Comparison of ENCODE assay signal across 8 cellular contexts in the genomic region with DNA sequence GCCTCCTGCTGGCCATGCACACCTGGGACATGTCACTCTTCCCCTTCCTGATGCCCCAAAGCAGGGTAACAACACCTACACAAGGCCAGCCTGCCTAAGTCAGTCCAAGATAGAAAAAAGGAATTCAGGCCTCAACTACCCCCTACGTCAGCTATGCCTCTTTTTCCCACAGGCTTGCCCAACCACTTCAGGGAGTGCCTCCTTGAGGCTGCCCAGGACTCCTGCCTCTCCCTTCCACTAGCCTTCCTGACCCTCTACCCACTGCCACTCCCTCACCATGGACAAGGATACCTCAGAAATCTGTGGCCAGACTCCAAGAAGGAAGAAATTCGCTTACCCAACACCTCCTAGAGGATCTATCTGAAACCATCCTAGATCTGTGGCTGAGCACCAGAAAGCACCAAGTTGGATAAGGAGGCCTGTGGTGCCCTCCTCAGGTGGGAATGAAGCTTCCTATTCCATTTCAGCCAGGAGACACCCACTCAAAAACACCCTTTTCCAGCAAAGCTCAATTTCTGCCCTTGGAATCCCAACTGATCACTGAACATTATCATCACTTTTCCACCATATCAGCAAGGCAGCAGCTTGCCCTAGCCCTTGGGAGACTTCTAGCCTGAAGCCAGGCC. TPM values are rescaled to one million over a fixed set of nuclear protein-coding genes. Genes with fewer than 3 reads are reported as not detected.
A peak's percentile ranks its signal among the peaks of the same experiment; 100 is the strongest.
DNase-seq lines count a peak whose midpoint lies in the region; ATAC-seq, FAIRE-seq and TF ChIP-seq lines count a peak whose summit lies in the region.

No MANE protein-coding gene starts in this region.

- peaks cover 46% of the 10 kb centered on the region for H3K4me1 Mint-ChIP-seq in activated CD8-positive, alpha-beta memory T cell treated with anti-CD3 and anti-CD28 coated beads, Interleukin-2, amount 10 ng/mL, durations not matched to agents 7 days and 5 days
- peaks cover 10% of the 10 kb centered on the region for H3K4me1 Mint-ChIP-seq in activated T-helper 17 cell treated with anti-CD3 and anti-CD28 coated beads, Interleukin-2, amount 50 U/mL, for 72 hours

- H3K36me3 Mint-ChIP-seq in activated CD8-positive, alpha-beta memory T cell treated with anti-CD3 and anti-CD28 coated beads, Interleukin-2, amount 10 ng/mL, durations not matched to agents 7 days and 5 days = peaks cover 10% of the 10 kb centered on the region
- H3K36me3 Mint-ChIP-seq in activated T-helper 17 cell treated with anti-CD3 and anti-CD28 coated beads, Interleukin-2, amount 50 U/mL, for 72 hours (ENCODE audit: low read depth) = peaks cover 68% of the 10 kb centered on the region

- H3K4me1 ChIP-seq in keratinocyte (ENCODE audit: control insufficient read depth, extremely low read depth, insufficient read depth, low read length) = peaks cover 18% of the 10 kb centered on the region
- H3K4me1 ChIP-seq in thoracic aorta (ENCODE audit: control insufficient read depth in 1 of 2, low read depth in 2 of 2) = peaks cover 6 to 25% of the 10 kb centered on the region in 2 donors

- DNase-seq in activated CD8-positive, alpha-beta memory T cell treated with anti-CD3 and anti-CD28 coated beads, Interleukin-2, amount 10 ng/mL, durations not matched to agents 7 days and 5 days = no peak
- no peak for DNase-seq in activated CD8-positive, alpha-beta memory T cell treated with anti-CD3 and anti-CD28 coated beads for 24 hours
- DNase-seq in keratinocyte (ENCODE audit: low read depth, low spot score) (no peak), thoracic aorta (ENCODE audit: low spot score) (no peak), GM10266 (ENCODE audit: extremely low spot score) (no peak), NCI-H1436 treated with DMSO at 0.1 percent for 48 hours (lab: John Stamatoyannopoulos, UW) (no peak), NOMO-1 treated with dmso at 0.1 percent for 144 hours (lab: John Stamatoyannopoulos, UW; ENCODE audit: unreplicated experiment) (no peak)

- no peaks in the 10 kb centered on the region for H3K27me3 Mint-ChIP-seq in activated CD8-positive, alpha-beta memory T cell treated with anti-CD3 and anti-CD28 coated beads, Interleukin-2, amount 10 ng/mL, durations not matched to agents 7 days and 5 days
- no peaks in the 10 kb centered on the region for H3K27me3 Mint-ChIP-seq in activated T-helper 17 cell treated with anti-CD3 and anti-CD28 coated beads, Interleukin-2, amount 50 U/mL, for 72 hours

- no peak for ATAC-seq in activated CD8-positive, alpha-beta memory T cell treated with anti-CD3 and anti-CD28 coated beads, Interleukin-2, amount 10 ng/mL, durations not matched to agents 7 days and 5 days
- no peak for ATAC-seq in activated T-helper 17 cell treated with anti-CD3 and anti-CD28 coated beads, Interleukin-2, amount 50 U/mL, for 72 hours (replicated peaks)
- ATAC-seq in thoracic aorta (ENCODE audit: insufficient number of reproducible peaks, low FRiP score, low read depth) = no peak

- FAIRE-seq in keratinocyte (lab: Jason Lieb, UNC) = no peak

- H3K27me3 ChIP-seq in keratinocyte (ENCODE audit: control insufficient read depth, extremely low read depth, insufficient read depth, low read length) = no peaks in the 10 kb centered on the region
- H3K27me3 ChIP-seq in thoracic aorta (replicated peaks; ENCODE audit: insufficient read depth) = no peaks in the 10 kb centered on the region

- peak overlapping the region; percentile 29 for H3K27ac Mint-ChIP-seq in activated CD8-positive, alpha-beta memory T cell treated with anti-CD3 and anti-CD28 coated beads, Interleukin-2, amount 10 ng/mL, durations not matched to agents 7 days and 5 days
- peak overlapping the region; percentile 99 for H3K27ac Mint-ChIP-seq in activated T-helper 17 cell treated with anti-CD3 and anti-CD28 coated beads, Interleukin-2, amount 50 U/mL, for 72 hours

- H3K9me1 ChIP-seq in keratinocyte (ENCODE audit: control insufficient read depth, extremely low read depth, insufficient read depth, low read length) = peaks cover 10% of the 10 kb centered on the region

- peaks cover 17 to 39% of the 10 kb centered on the region in 2 experiments for H3K36me3 ChIP-seq in keratinocyte (ENCODE audit: control insufficient read depth in 2 of 2, extremely low read depth in 1 of 2, insufficient read depth in 2 of 2, low read length in 2 of 2)
- peaks cover 8% of the 10 kb centered on the region for H3K36me3 ChIP-seq in thoracic aorta

- H3K9me3 ChIP-seq in keratinocyte (ENCODE audit: control insufficient read depth, low read depth, low read length) (no peaks in the 10 kb centered on the region), thoracic aorta (no peaks in the 10 kb centered on the region)

- peak overlapping the region; percentile 96 for H3K9ac ChIP-seq in keratinocyte (ENCODE audit: control insufficient read depth, extremely low read depth, insufficient read depth, low read length)

- peak overlapping the region; percentile 85 for H3K4me3 Mint-ChIP-seq in activated CD8-positive, alpha-beta memory T cell treated with anti-CD3 and anti-CD28 coated beads, Interleukin-2, amount 10 ng/mL, durations not matched to agents 7 days and 5 days
- peak overlapping the region; percentile 88 for H3K4me3 Mint-ChIP-seq in activated T-helper 17 cell treated with anti-CD3 and anti-CD28 coated beads, Interleukin-2, amount 50 U/mL, for 72 hours

- no peaks in the 10 kb centered on the region for H3K9me3 Mint-ChIP-seq in activated CD8-positive, alpha-beta memory T cell treated with anti-CD3 and anti-CD28 coated beads, Interleukin-2, amount 10 ng/mL, durations not matched to agents 7 days and 5 days (ENCODE audit: low read depth)
- no peaks in the 10 kb centered on the region for H3K9me3 Mint-ChIP-seq in activated T-helper 17 cell treated with anti-CD3 and anti-CD28 coated beads, Interleukin-2, amount 50 U/mL, for 72 hours

- H2AFZ ChIP-seq in keratinocyte (ENCODE audit: control insufficient read depth, low read length) = no peak overlapping the region

- H3K27ac ChIP-seq in keratinocyte (ENCODE audit: control insufficient read depth, insufficient read depth, low read length) (no peak overlapping the region), thoracic aorta (peak overlapping the region in 1 of 2 donors; percentile 73)

- dilution Hi-C loops in keratinocyte (cut with MboI; ENCODE audit: extremely low pct_ligation_motif_present, low sequenced_read_pairs) = no loop called here

- H3K4me3 ChIP-seq in keratinocyte (ENCODE audit: control insufficient read depth in 2 of 3, extremely low read depth in 1 of 3, insufficient read depth in 2 of 3, low read depth in 1 of 3, low read length in 3 of 3) (peak overlapping the region; percentile 78 to 94 (median 87)), thoracic aorta (peak overlapping the region; percentile 81)

- TF ChIP-seq CTCF in keratinocyte (optimal IDR thresholded peaks at IDR 0.05 in 1 of 3, IDR thresholded peaks at IDR 0.05 in 1 of 3, conservative IDR thresholded peaks at IDR 0.05 in 1 of 3; ENCODE audit: extremely low read depth in 1 of 3, insufficient read depth in 2 of 3, low read length in 3 of 3) (peak; percentile 12 to 40 (median 22)), thoracic aorta (IDR thresholded peaks at IDR 0.05) (no peak), GM10266 (IDR thresholded peaks at IDR 0.05; ENCODE audit: control insufficient read depth, insufficient read depth, low read depth, missing control alignments) (no peak)

- H4K20me1 ChIP-seq in keratinocyte (ENCODE audit: control insufficient read depth, extremely low read depth, insufficient read depth, low read length) = peaks cover 25% of the 10 kb centered on the region

- CTCF ChIA-PET in activated CD8-positive, alpha-beta memory T cell treated with anti-CD3 and anti-CD28 coated beads, Interleukin-2, amount 10 ng/mL, durations not matched to agents 7 days and 5 days (lab: Charles Lee) = no interaction called here

- H3K79me2 ChIP-seq in keratinocyte (ENCODE audit: control insufficient read depth, insufficient read depth, low read length) = peaks cover 56% of the 10 kb centered on the region

- H3K4me2 ChIP-seq in keratinocyte (ENCODE audit: control insufficient read depth, extremely low read depth, insufficient read depth, low read depth, low read length) = peak overlapping the region; percentile 83

RNA-seq across cellular contexts. Expression of gene KDM5C, which starts 1.8 kb away (rescaled TPM):
- total RNA-seq in activated CD8-positive, alpha-beta memory T cell treated with anti-CD3 and anti-CD28 coated beads, Interleukin-2, amount 10 ng/mL, durations not matched to agents 7 days and 5 days = 10 to 100 TPM; 91.2 to 93.1 TPM
- total RNA-seq in activated T-helper 17 cell treated with anti-CD3 and anti-CD28 coated beads, Interleukin-2, amount 50 U/mL, for 72 hours = 100 to 1,000 TPM in 1 of 2 donors, 10 to 100 TPM in 1; 93.3 to 147 TPM
- polyA plus RNA-seq in keratinocyte = 44.0 to 48.3 TPM (median 46.0 TPM) in 3 replicates
- 48.1 TPM for polyA plus RNA-seq in keratinocyte (2011; ENCODE audit: low read depth)
- polyA plus RNA-seq in keratinocyte (2011; cell fraction: cytosol; rRNA removed) = 24.2 TPM in 2 replicates
- polyA plus RNA-seq in keratinocyte (2011; cell fraction: nucleus; rRNA removed) = 155 and 158 TPM in 2 replicates
- polyA plus RNA-seq in keratinocyte (2012; ENCODE audit: low replicate concordance) = 44.1 and 53.6 TPM in 2 replicates
- polyA minus RNA-seq in keratinocyte = 95.0 to 134 TPM (median 98.4 TPM) in 3 replicates
- 54.9 TPM for polyA minus RNA-seq in keratinocyte (2011; cell fraction: cytosol; rRNA and poly(A)+ RNA removed)
- polyA minus RNA-seq in keratinocyte (2011; cell fraction: nucleus; rRNA and poly(A)+ RNA removed) = 95.6 and 101 TPM in 2 replicates
- total RNA-seq in thoracic aorta = 100 to 1,000 TPM in 1 of 2 donors, 10 to 100 TPM in 1; 57.4 to 101 TPM

RNA-seq across cellular contexts. Expression of gene IQSEC2, which starts 58.2 kb away (rescaled TPM):
- total RNA-seq in activated CD8-positive, alpha-beta memory T cell treated with anti-CD3 and anti-CD28 coated beads, Interleukin-2, amount 10 ng/mL, durations not matched to agents 7 days and 5 days = under 1 TPM in 1 of 2 experiments, not detected in 1; 0.40 TPM
- total RNA-seq in activated T-helper 17 cell treated with anti-CD3 and anti-CD28 coated beads, Interleukin-2, amount 50 U/mL, for 72 hours = under 1 TPM; 0.32 to 0.56 TPM
- 3.9 to 7.7 TPM (median 4.7 TPM) in 3 replicates for polyA plus RNA-seq in keratinocyte
- polyA plus RNA-seq in keratinocyte (2011; ENCODE audit: low read depth) = 2.5 TPM
- 5.1 and 6.0 TPM in 2 replicates for polyA plus RNA-seq in keratinocyte (2011; cell fraction: cytosol; rRNA removed)
- polyA plus RNA-seq in keratinocyte (2011; cell fraction: nucleus; rRNA removed) = 10.2 and 13.5 TPM in 2 replicates
- 7.0 and 7.7 TPM in 2 replicates for polyA plus RNA-seq in keratinocyte (2012; ENCODE audit: low replicate concordance)
- polyA minus RNA-seq in keratinocyte = 5.5 to 6.9 TPM (median 6.3 TPM) in 3 replicates
- polyA minus RNA-seq in keratinocyte (2011; cell fraction: cytosol; rRNA and poly(A)+ RNA removed) = 10.9 TPM
- polyA minus RNA-seq in keratinocyte (2011; cell fraction: nucleus; rRNA and poly(A)+ RNA removed) = 10.3 and 11.1 TPM in 2 replicates
- total RNA-seq in thoracic aorta = 10 to 100 TPM; 12.2 to 21.1 TPM

Comparison
In these comparisons a context has a peak if more than half of its experiments do, and no peak if none do; other contexts are left out.
1. CTCF ChIP-seq: peak in keratinocyte (3 of 3); none in thoracic aorta (single experiment) and GM10266 (single experiment).
2. RNA of gene IQSEC2, which starts 58.2 kb away (total RNA-seq): 12.2 to 21.1 TPM in thoracic aorta; 0.32 to 0.56 TPM in activated T-helper 17 cell treated with anti-CD3 and anti-CD28 coated beads, Interleukin-2, amount 50 U/mL, for 72 hours and 0.40 TPM in activated CD8-positive, alpha-beta memory T cell treated with anti-CD3 and anti-CD28 coated beads, Interleukin-2, amount 10 ng/mL, durations not matched to agents 7 days and 5 days; every median in the first group is over 4 times any median in the second.